Comparison of ENCODE assay signal across 12 cellular contexts in genomic region chr1:230327892-230328284, GRCh38.
DNase-seq lines count a peak whose midpoint lies in the region; TF ChIP-seq lines count a peak whose summit lies in the region.
"Had no signal": no experiment of that assay in that cellular context is flagged by ENCODE, and none has a peak within 500 bp of the region (broad histone marks: within the 10 kb centered on the region; RNA-seq: fewer than 3 reads in every experiment).

No MANE protein-coding gene starts in this region.

- H3K36me3 ChIP-seq in NT2/D1 (ENCODE audit: insufficient read depth, insufficient read length, low read length) (peaks cover 17% of the 10 kb centered on the region), SJCRH30 (peaks cover 13% of the 10 kb centered on the region), BE2C (no peaks in the 10 kb centered on the region; the same call in 1 of the 2 replicates)
- H3K36me3 ChIP-seq: esophagus squamous epithelium, left ventricle myocardium inferior had no signal

- H3K4me1 ChIP-seq in NT2/D1 (ENCODE audit: insufficient read depth, insufficient read length) (peaks cover 8% of the 10 kb centered on the region), SJCRH30 (no peaks in the 10 kb centered on the region), BE2C (no peaks in the 10 kb centered on the region)
- H3K4me1 ChIP-seq: esophagus squamous epithelium had no signal

- DNase-seq in activated effector memory CD4-positive, alpha-beta T cell treated with anti-CD3 and anti-CD28 coated beads, Interleukin-2, amount 50 U/mL, for 16 hours: peak; percentile 79
- DNase-seq in activated effector memory CD4-positive, alpha-beta T cell treated with Interleukin-2 at 50 U/mL for 16 hours: no peak
- DNase-seq in NT2/D1 (ENCODE audit: low read depth, low spot score) (peak; percentile 39), choroid plexus epithelial cell (ENCODE audit: low read depth) (peak; percentile 33), DMS114 treated with DMSO at 0.1 percent for 48 hours (lab: John Stamatoyannopoulos, UW; ENCODE audit: unreplicated experiment) (no peak), SJCRH30 (no peak), BE2C (no peak)
- peak; percentile 4 to 5 for DNase-seq in stimulated activated CD8-positive, alpha-beta memory T cell treated with anti-CD3 and anti-CD28 coated beads, Interleukin-7, amount 100 ng/mL, for 4 hours (ENCODE audit: low read depth in 2 of 2)
- DNase-seq: esophagus squamous epithelium, left ventricle myocardium inferior, NCI-H2029, SK-N-SH had no signal

- no peaks in the 10 kb centered on the region for H3K27me3 ChIP-seq in NT2/D1 (ENCODE audit: insufficient read depth, insufficient read length)
- H3K27me3 ChIP-seq in SJCRH30: no peaks in the 10 kb centered on the region
- H3K27me3 ChIP-seq in BE2C: no peaks in the 10 kb centered on the region
- H3K27me3 ChIP-seq: esophagus squamous epithelium had no signal

- no peak overlapping the region for H3K27ac ChIP-seq in SJCRH30
- H3K27ac ChIP-seq: esophagus squamous epithelium, left ventricle myocardium inferior had no signal

- H3K9me3 ChIP-seq in NT2/D1 (ENCODE audit: insufficient read depth, low read length) (no peaks in the 10 kb centered on the region), SJCRH30 (replicated peaks) (no peaks in the 10 kb centered on the region), BE2C (no peaks in the 10 kb centered on the region)
- H3K9me3 ChIP-seq: esophagus squamous epithelium, left ventricle myocardium inferior, SK-N-SH had no signal

- H3K4me3 ChIP-seq in NT2/D1 (ENCODE audit: insufficient read length, low read depth) (no peak overlapping the region), choroid plexus epithelial cell (ENCODE audit: low read depth, low read length) (no peak overlapping the region), SJCRH30 (no peak overlapping the region), BE2C (ENCODE audit: low read depth, low read length) (no peak overlapping the region)
- H3K4me3 ChIP-seq: esophagus squamous epithelium, left ventricle myocardium inferior had no signal

- TF ChIP-seq CTCF in choroid plexus epithelial cell (conservative IDR thresholded peaks at IDR 0.05; ENCODE audit: low read depth, low read length) (no peak), BE2C (IDR thresholded peaks at IDR 0.05; ENCODE audit: low read depth, low read length) (no peak)

- no peak overlapping the region for H3K9ac ChIP-seq in NT2/D1 (ENCODE audit: insufficient read length, low read depth)
- H3K9ac ChIP-seq: SK-N-SH had no signal

Comparison
In these comparisons a context has a peak if more than half of its experiments do, and no peak if none do; other contexts are left out.
1. DNase-seq: peak in activated effector memory CD4-positive, alpha-beta T cell treated with anti-CD3 and anti-CD28 coated beads, Interleukin-2, amount 50 U/mL, for 16 hours (single experiment), NT2/D1 (single experiment), choroid plexus epithelial cell (single experiment) and stimulated activated CD8-positive, alpha-beta memory T cell treated with anti-CD3 and anti-CD28 coated beads, Interleukin-7, amount 100 ng/mL, for 4 hours (2 of 2); none in activated effector memory CD4-positive, alpha-beta T cell treated with Interleukin-2 at 50 U/mL for 16 hours (single experiment), DMS114 treated with DMSO at 0.1 percent for 48 hours (single experiment), SJCRH30 (0 of 2) and BE2C (single experiment).